ENCODE assay signal across 9 cellular contexts in the genomic region with DNA sequence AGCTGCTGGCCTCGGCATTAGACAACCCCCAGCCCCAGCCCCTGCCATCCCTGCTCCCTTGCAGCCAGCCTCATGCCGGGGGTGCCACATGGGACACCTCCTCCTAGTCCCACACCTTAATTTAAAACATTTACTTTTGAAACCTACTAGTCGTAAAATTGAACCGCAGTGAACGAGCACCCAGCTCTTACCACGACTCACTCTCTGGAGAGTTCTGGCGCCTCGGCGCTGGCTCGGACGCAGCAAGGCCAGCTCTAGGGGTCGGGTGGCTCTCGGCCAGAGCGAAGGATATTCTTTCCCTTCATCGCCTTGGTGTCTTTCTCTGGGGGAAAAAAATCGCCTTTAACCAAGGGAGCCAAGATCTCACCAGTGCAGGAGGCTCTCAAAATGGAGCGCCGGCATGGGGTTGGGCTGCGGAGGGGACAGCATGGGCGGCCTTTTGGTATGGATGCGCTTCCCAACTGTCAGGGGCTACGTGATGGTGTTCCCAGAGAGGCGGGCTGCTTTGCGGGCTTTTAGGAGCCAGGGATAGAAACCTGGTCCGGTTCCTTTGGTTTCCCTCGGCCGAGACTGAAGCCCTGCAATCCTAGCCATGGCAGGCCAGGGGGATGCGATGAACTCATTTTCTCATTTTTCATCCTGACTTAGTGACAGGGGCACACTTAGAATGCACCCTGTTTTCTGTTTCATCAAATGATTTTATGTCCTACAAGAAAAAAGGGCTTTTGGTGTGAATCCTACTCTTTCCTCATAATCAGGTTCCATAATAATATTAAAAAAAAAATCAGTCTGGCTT. TPM values are rescaled to one million over a fixed set of nuclear protein-coding genes. Genes with fewer than 3 reads are reported as not detected.
DNase-seq lines count a peak whose midpoint lies in the region; ATAC-seq and TF ChIP-seq lines count a peak whose summit lies in the region.
"Had no signal": no experiment of that assay in that cellular context is flagged by ENCODE, and none has a peak within 500 bp of the region (broad histone marks: within the 10 kb centered on the region; RNA-seq: fewer than 3 reads in every experiment).

No MANE protein-coding gene starts in this region.

- no peak overlapping the region for H2BK15ac ChIP-seq in H9 (ENCODE audit: low read depth, low read length)

- H2BK120ac ChIP-seq in H9 (ENCODE audit: low read depth, low read length, poor library complexity, severe bottlenecking), result no peak overlapping the region

- H3K27me3 Mint-ChIP-seq in H9 (ENCODE audit: low read depth), result peaks cover 53% of the 10 kb centered on the region
- H3K27me3 Mint-ChIP-seq in activated CD4-positive, alpha-beta memory T cell treated with anti-CD3 and anti-CD28 coated beads for 36 hours, result no peaks in the 10 kb centered on the region

- no peak overlapping the region for H2AFZ ChIP-seq in H9 (ENCODE audit: low read length)

- no peak overlapping the region for H4K5ac ChIP-seq in H9 (ENCODE audit: insufficient read length, low read depth, low read length)

- H3K4me3 Mint-ChIP-seq in H9, result peak overlapping the region; percentile 61 to 85
- H3K4me3 Mint-ChIP-seq in activated CD4-positive, alpha-beta memory T cell treated with anti-CD3 and anti-CD28 coated beads for 36 hours, result peak overlapping the region; percentile 99

- H3K36me3 ChIP-seq in left ventricle myocardium inferior, result no peaks in the 10 kb centered on the region
- no peaks in the 10 kb centered on the region for H3K36me3 ChIP-seq in sigmoid colon

- H3K4me2 ChIP-seq in H9 (ENCODE audit: insufficient read depth, insufficient read length, low read length), result peak overlapping the region; percentile 71

- H3K14ac ChIP-seq in H9 (ENCODE audit: insufficient read depth, low read length), result no peak overlapping the region

- peak overlapping the region; percentile 92 for H3K4me3 ChIP-seq in left ventricle myocardium inferior
- peak overlapping the region; percentile 56 to 91 (median 76) for H3K4me3 ChIP-seq in sigmoid colon

- TF ChIP-seq CTCF in H9 (conservative IDR thresholded peaks at IDR 0.05) (no peak), left ventricle myocardium inferior (IDR thresholded peaks at IDR 0.05; ENCODE audit: borderline replicate concordance) (no peak), sigmoid colon (IDR thresholded peaks at IDR 0.05) (no peak)

- H3K4ac ChIP-seq in H9 (ENCODE audit: low read depth, low read length), result no peak overlapping the region

- DNase-seq in H9 (no peak), left ventricle myocardium inferior (no peak), sigmoid colon (no peak), occipital lobe (lab: John Stamatoyannopoulos, UW) (no peak), NOMO-1 treated with dmso at 0.1 percent for 144 hours (lab: John Stamatoyannopoulos, UW; ENCODE audit: unreplicated experiment) (no peak)
- no peak for DNase-seq in activated CD4-positive, alpha-beta memory T cell treated with anti-CD3 and anti-CD28 coated beads for 36 hours
- DNase-seq: GOT3 had no signal

- CTCF ChIA-PET in activated CD4-positive, alpha-beta memory T cell treated with anti-CD3 and anti-CD28 coated beads for 36 hours (lab: Charles Lee), result interaction anchor here (0.7 to 9.5 kb wide), 13 partner anchors 19 to 671 kb away, joined by 3 to 136 read pairs (median 4); no protein-coding TSS in a partner anchor

- ATAC-seq in HG02852 (IDR thresholded peaks at IDR 0.05; ENCODE audit: unreplicated experiment) (no peak), HG02759 (IDR thresholded peaks at IDR 0.05; ENCODE audit: unreplicated experiment) (no peak)

- H2AK5ac ChIP-seq in H9 (ENCODE audit: insufficient read length, low read length), result no peak overlapping the region

- H3K4me1 Mint-ChIP-seq in H9, result peaks cover 19 to 27% of the 10 kb centered on the region in 2 experiments
- peaks cover 68% of the 10 kb centered on the region for H3K4me1 Mint-ChIP-seq in activated CD4-positive, alpha-beta memory T cell treated with anti-CD3 and anti-CD28 coated beads for 36 hours (ENCODE audit: low read depth)

- no peak overlapping the region for H3K27ac ChIP-seq in H9 (ENCODE audit: insufficient read length, low read depth, low read length)
- H3K27ac ChIP-seq in left ventricle myocardium inferior (replicated peaks), result peak overlapping the region; percentile 92
- H3K27ac ChIP-seq in sigmoid colon, result peak overlapping the region; percentile 20 to 87 (median 84)

- peaks cover 19% of the 10 kb centered on the region for H3K23me2 ChIP-seq in H9 (ENCODE audit: insufficient read length, low read depth, low read length, poor library complexity, severe bottlenecking)

- H3K4me1 ChIP-seq in H9 (ENCODE audit: insufficient read depth, low read length) (no peaks in the 10 kb centered on the region), left ventricle myocardium inferior (peaks cover 67% of the 10 kb centered on the region), sigmoid colon (peaks cover 0 to 44% (median 27%) of the 10 kb centered on the region in 4 donors)

- intact Hi-C loops in activated CD4-positive, alpha-beta memory T cell treated with anti-CD3 and anti-CD28 coated beads for 36 hours (cut with micrococcal nuclease), result loop anchor here (1.0 kb wide), 1 partner anchor 25 kb away; no protein-coding TSS in a partner anchor
- intact Hi-C loops in left ventricle myocardium inferior (cut with micrococcal nuclease) (no loop called here), sigmoid colon (cut with DNase I) (loop anchor here (5.0 kb wide), 2 partner anchors 143 to 182 kb away; partner anchors contain the start of genes ODC1 and RRM2)

- H4K20me1 ChIP-seq in H9 (ENCODE audit: control insufficient read depth, insufficient read depth, insufficient read length), result no peaks in the 10 kb centered on the region

- H3K36me3 Mint-ChIP-seq in H9 (ENCODE audit: insufficient read depth in 1 of 3, low read depth in 3 of 3), result no peaks in the 10 kb centered on the region
- H3K36me3 Mint-ChIP-seq in activated CD4-positive, alpha-beta memory T cell treated with anti-CD3 and anti-CD28 coated beads for 36 hours, result peaks cover 2% of the 10 kb centered on the region

- no peak overlapping the region for H2BK5ac ChIP-seq in H9 (ENCODE audit: insufficient read length, low read length)

- H3K9me3 ChIP-seq in H9 (ENCODE audit: control insufficient read depth, low read depth, low read length) (no peaks in the 10 kb centered on the region), left ventricle myocardium inferior (replicated peaks) (no peaks in the 10 kb centered on the region), sigmoid colon (no peaks in the 10 kb centered on the region)

- POLR2A ChIA-PET in activated CD4-positive, alpha-beta memory T cell treated with anti-CD3 and anti-CD28 coated beads for 36 hours (lab: Charles Lee), result interaction anchor here (0.6 to 8.3 kb wide), 6 partner anchors 14 to 476 kb away, joined by 3 to 65 read pairs (median 4); partner anchors contain the start of gene TAF1B

- TF ChIP-seq EP300 in sigmoid colon (IDR thresholded peaks at IDR 0.05), result no peak

- H3K79me2 ChIP-seq in H9 (ENCODE audit: insufficient read depth, low read length), result no peaks in the 10 kb centered on the region

- H3K79me1 ChIP-seq in H9 (ENCODE audit: insufficient read depth, low read depth, low read length, poor library complexity, severe bottlenecking), result no peaks in the 10 kb centered on the region

- H2BK12ac ChIP-seq in H9 (ENCODE audit: insufficient read length, low read depth, low read length), result no peak overlapping the region

- peaks cover 24% of the 10 kb centered on the region; the same call in 1 of the 2 replicates for H3K27me3 ChIP-seq in H9 (ENCODE audit: insufficient read depth, low read length)
- H3K27me3 ChIP-seq in left ventricle myocardium inferior (ENCODE audit: low read depth), result no peaks in the 10 kb centered on the region
- no peaks in the 10 kb centered on the region for H3K27me3 ChIP-seq in sigmoid colon

- no peak for TF ChIP-seq POLR2A in sigmoid colon (IDR thresholded peaks at IDR 0.05)

- H3K9ac ChIP-seq in H9 (ENCODE audit: extremely low read depth, insufficient read length, low read length), result no peak overlapping the region

- peaks cover 0 to 3% of the 10 kb centered on the region in 2 experiments; a peak in 1 of 5 replicates for H3K9me3 Mint-ChIP-seq in H9
- no peaks in the 10 kb centered on the region for H3K9me3 Mint-ChIP-seq in activated CD4-positive, alpha-beta memory T cell treated with anti-CD3 and anti-CD28 coated beads for 36 hours

- WGBS in H9 (ENCODE audit: extremely low coverage, insufficient read length, low lambda C conversion rate), result no CpG with 5 or more reads among the region's 28 CpGs
- 13 to 42% methylated on average over 28 of the region's 28 CpGs for WGBS in sigmoid colon, 2 donors

- no peak overlapping the region for H2BK20ac ChIP-seq in H9 (ENCODE audit: low read depth, low read length, poor library complexity, severe bottlenecking)

- H4K91ac ChIP-seq in H9 (ENCODE audit: insufficient read length, low read depth, low read length), result no peak overlapping the region

- no peak overlapping the region for H3K23ac ChIP-seq in H9 (ENCODE audit: insufficient read length, low read depth, low read length)

- no peak overlapping the region for H4K8ac ChIP-seq in H9 (replicated peaks; ENCODE audit: insufficient read length, low read depth, low read length)

- H3K27ac Mint-ChIP-seq in H9, result no peak overlapping the region
- H3K27ac Mint-ChIP-seq in activated CD4-positive, alpha-beta memory T cell treated with anti-CD3 and anti-CD28 coated beads for 36 hours, result no peak overlapping the region

- H3T11ph ChIP-seq in H9 (ENCODE audit: low read length), result no peak overlapping the region

- H3K18ac ChIP-seq in H9 (ENCODE audit: insufficient read length, low read depth, low read length), result no peak overlapping the region

- no peak overlapping the region for H3K56ac ChIP-seq in H9 (ENCODE audit: insufficient read length, low read depth, low read length)

RNA-seq across cellular contexts. Expression of gene HPCAL1, which starts 2.0 kb away (rescaled TPM):
- total RNA-seq in H9 (2021), result 4.7 and 5.9 TPM in 2 replicates
- total RNA-seq in activated CD4-positive, alpha-beta memory T cell treated with anti-CD3 and anti-CD28 coated beads for 36 hours, result 10 to 100 TPM; 82.2 to 82.6 TPM
- 29.4 TPM for total RNA-seq in left ventricle myocardium inferior
- total RNA-seq in sigmoid colon, result 10 to 100 TPM; 27.7 to 46.0 (median 34.2) TPM
- polyA plus RNA-seq in sigmoid colon, result 100 to 1,000 TPM in 2 of 3 donors, 10 to 100 TPM in 1; 67.9 to 115 (median 110) TPM
- 19.0 TPM for total RNA-seq in occipital lobe
